Comparison of ENCODE assay signal across 14 cellular contexts in genomic region chr2:30339071-30339470, GRCh38.
DNase-seq lines count a peak whose midpoint lies in the region; ATAC-seq, FAIRE-seq and TF ChIP-seq lines count a peak whose summit lies in the region.
"Had no signal": no experiment of that assay in that cellular context is flagged by ENCODE, and none has a peak within 500 bp of the region (broad histone marks: within the 10 kb centered on the region; RNA-seq: fewer than 3 reads in every experiment).

No MANE protein-coding gene starts in this region.

- no peak for ATAC-seq in CD4-positive, alpha-beta T cell (ENCODE audit: poor library complexity)
- ATAC-seq in IMR-90 (ENCODE audit: low read depth) = no peak
- ATAC-seq in activated naive CD8-positive, alpha-beta T cell treated with anti-CD3 and anti-CD28 coated beads, Interleukin-2, amount 50 U/mL, for 24 hours = no peak
- ATAC-seq: heart left ventricle had no signal

- H4K91ac ChIP-seq in IMR-90 (ENCODE audit: insufficient read depth, low read depth, low read length) (no peak overlapping the region), H9 (ENCODE audit: insufficient read length, low read depth, low read length) (no peak overlapping the region)

- no peak overlapping the region for H3K4me3 Mint-ChIP-seq in CD4-positive, alpha-beta T cell
- no peak overlapping the region for H3K4me3 Mint-ChIP-seq in activated naive CD8-positive, alpha-beta T cell treated with anti-CD3 and anti-CD28 coated beads, Interleukin-2, amount 50 U/mL, for 24 hours
- H3K4me3 Mint-ChIP-seq in H9 = no peak overlapping the region

- no peaks in the 10 kb centered on the region for H3K27me3 ChIP-seq in CD4-positive, alpha-beta T cell (ENCODE audit: control insufficient read depth, insufficient read depth, low read length)
- no peaks in the 10 kb centered on the region for H3K27me3 ChIP-seq in IMR-90 (ENCODE audit: control insufficient read depth, insufficient read depth, low read length)
- H3K27me3 ChIP-seq in H9 (ENCODE audit: insufficient read depth, low read length) = no peaks in the 10 kb centered on the region
- H3K27me3 ChIP-seq: heart left ventricle had no signal

- H3K4me3 ChIP-seq in IMR-90 (ENCODE audit: insufficient read depth, low read depth, low read length) = no peak overlapping the region
- H3K4me3 ChIP-seq: GM23248, heart left ventricle had no signal

- H2BK20ac ChIP-seq in IMR-90 (ENCODE audit: low read depth, low read length) (no peak overlapping the region), H9 (ENCODE audit: low read depth, low read length, poor library complexity, severe bottlenecking) (no peak overlapping the region)

- H2AK9ac ChIP-seq in IMR-90 (replicated peaks; ENCODE audit: low read depth, low read length, poor library complexity) = no peak overlapping the region

- TF ChIP-seq POLR2A in GM12891 (IDR thresholded peaks at IDR 0.05; ENCODE audit: low read depth, low read length) (no peak), IMR-90 (IDR thresholded peaks at IDR 0.05; ENCODE audit: low read depth, low read length) (no peak)

- 87% methylated on average over 4 of the region's 4 CpGs; no CpG with 5 or more reads in 1 of the 2 experiments for WGBS in IMR-90 (ENCODE audit: extremely low coverage in 2 of 2, insufficient read length in 1 of 2), 2 experiments
- no CpG with 5 or more reads among the region's 4 CpGs for WGBS in H9 (ENCODE audit: extremely low coverage, insufficient read length, low lambda C conversion rate)

- no peak overlapping the region for H3K18ac ChIP-seq in IMR-90 (ENCODE audit: low read depth, low read length)
- H3K18ac ChIP-seq in H9 (ENCODE audit: insufficient read length, low read depth, low read length) = no peak overlapping the region

- no peaks in the 10 kb centered on the region for H3K36me3 ChIP-seq in IMR-90 (ENCODE audit: control insufficient read depth, insufficient read depth, low read length)
- H3K36me3 ChIP-seq: heart left ventricle had no signal

- dilution Hi-C loops in IMR-90 (cut with HindIII; ENCODE audit: low sequenced_read_pairs, unreplicated experiment) = no loop called here

- H3K9ac ChIP-seq in IMR-90 (ENCODE audit: low read depth, low read length) (no peak overlapping the region), H9 (ENCODE audit: extremely low read depth, insufficient read length, low read length) (no peak overlapping the region)
- H3K9ac ChIP-seq: GM23248 had no signal

- no peaks in the 10 kb centered on the region for H3K23me2 ChIP-seq in H9 (ENCODE audit: insufficient read length, low read depth, low read length, poor library complexity, severe bottlenecking)

- H2AFZ ChIP-seq in IMR-90 (replicated peaks; ENCODE audit: low read length, poor library complexity) (no peak overlapping the region), H9 (ENCODE audit: low read length) (no peak overlapping the region)
- H2AFZ ChIP-seq: GM23248 had no signal

- 0 out of 3 replicates have a peak overlapping the region, but pooled peaks have one; percentile 28 for H2BK15ac ChIP-seq in IMR-90 (ENCODE audit: low read depth, low read length)
- no peak overlapping the region for H2BK15ac ChIP-seq in H9 (ENCODE audit: low read depth, low read length)

- no peak overlapping the region for H3K4me2 ChIP-seq in IMR-90 (ENCODE audit: low read depth, low read length)
- H3K4me2 ChIP-seq in H9 (ENCODE audit: insufficient read depth, insufficient read length, low read length) = no peak overlapping the region

- H3K27ac Mint-ChIP-seq in CD4-positive, alpha-beta T cell = peak overlapping the region; percentile 98
- peak overlapping the region; percentile 96 for H3K27ac Mint-ChIP-seq in activated naive CD8-positive, alpha-beta T cell treated with anti-CD3 and anti-CD28 coated beads, Interleukin-2, amount 50 U/mL, for 24 hours
- no peak overlapping the region for H3K27ac Mint-ChIP-seq in H9

- H2AK5ac ChIP-seq in IMR-90 (ENCODE audit: low read depth, low read length) (peak overlapping the region; percentile 56; the same call in 1 of the 2 replicates), H9 (ENCODE audit: insufficient read length, low read length) (no peak overlapping the region)

- H3K4me1 ChIP-seq in IMR-90 (ENCODE audit: control insufficient read depth, insufficient read depth, low read length) (peaks cover 6% of the 10 kb centered on the region), H9 (ENCODE audit: insufficient read depth, low read length) (peaks cover 5% of the 10 kb centered on the region; the same call in 1 of the 2 replicates)

- no peak overlapping the region for H2BK120ac ChIP-seq in IMR-90 (ENCODE audit: low read depth, low read length)
- H2BK120ac ChIP-seq in H9 (ENCODE audit: low read depth, low read length, poor library complexity, severe bottlenecking) = no peak overlapping the region

- H3K79me1 ChIP-seq in IMR-90 (ENCODE audit: low read depth in 1 of 2, low read length in 2 of 2) = no peaks in the 10 kb centered on the region
- no peaks in the 10 kb centered on the region for H3K79me1 ChIP-seq in H9 (ENCODE audit: insufficient read depth, low read depth, low read length, poor library complexity, severe bottlenecking)

- H3K79me2 ChIP-seq in H9 (ENCODE audit: insufficient read depth, low read length) = no peaks in the 10 kb centered on the region

- peaks cover 3% of the 10 kb centered on the region; the same call in 1 of the 2 replicates for H3K9me1 ChIP-seq in IMR-90 (ENCODE audit: insufficient read depth, low read length)

- no peaks in the 10 kb centered on the region for H3K36me3 Mint-ChIP-seq in CD4-positive, alpha-beta T cell (ENCODE audit: low read depth)
- H3K36me3 Mint-ChIP-seq in activated naive CD8-positive, alpha-beta T cell treated with anti-CD3 and anti-CD28 coated beads, Interleukin-2, amount 50 U/mL, for 24 hours (ENCODE audit: low read depth) = peaks cover 12% of the 10 kb centered on the region
- H3K36me3 Mint-ChIP-seq in H9 (ENCODE audit: insufficient read depth in 1 of 3, low read depth in 3 of 3) = peaks cover 18 to 27% (median 23%) of the 10 kb centered on the region in 3 experiments

- H2BK5ac ChIP-seq in IMR-90 (ENCODE audit: low read depth, low read length, poor library complexity, severe bottlenecking) (no peak overlapping the region), H9 (ENCODE audit: insufficient read length, low read length) (no peak overlapping the region)

- H4K5ac ChIP-seq in IMR-90 (ENCODE audit: low read depth, low read length) (no peak overlapping the region), H9 (ENCODE audit: insufficient read length, low read depth, low read length) (no peak overlapping the region)

- H3T11ph ChIP-seq in H9 (ENCODE audit: low read length) = no peak overlapping the region

- H4K8ac ChIP-seq in IMR-90 (ENCODE audit: low read depth in 2 of 2, low read length in 2 of 2) (no peak overlapping the region), H9 (replicated peaks; ENCODE audit: insufficient read length, low read depth, low read length) (no peak overlapping the region)

- no peak overlapping the region for H3K27ac ChIP-seq in CD4-positive, alpha-beta T cell (ENCODE audit: low read depth, low read length)
- H3K27ac ChIP-seq in IMR-90 (ENCODE audit: insufficient read depth, low read length) = no peak overlapping the region
- no peak overlapping the region for H3K27ac ChIP-seq in H9 (ENCODE audit: insufficient read length, low read depth, low read length)
- H3K27ac ChIP-seq: GM23248, heart left ventricle had no signal

- intact Hi-C loops in CD4-positive, alpha-beta T cell (cut with DNase I, micrococcal nuclease) = loop anchor here (5.0 to 10.0 kb wide), 5 partner anchors 82 to 366 kb away; partner anchors contain the start of genes LBH (in 1 of the 2) and LCLAT1 (in 1 of the 2)
- intact Hi-C loops in IMR-90 (cut with micrococcal nuclease) = no loop called here

- no peaks in the 10 kb centered on the region for H3K27me3 Mint-ChIP-seq in CD4-positive, alpha-beta T cell
- no peaks in the 10 kb centered on the region for H3K27me3 Mint-ChIP-seq in activated naive CD8-positive, alpha-beta T cell treated with anti-CD3 and anti-CD28 coated beads, Interleukin-2, amount 50 U/mL, for 24 hours
- peaks cover 7% of the 10 kb centered on the region for H3K27me3 Mint-ChIP-seq in H9 (ENCODE audit: low read depth)

- H3K23ac ChIP-seq in IMR-90 (ENCODE audit: low read depth, low read length) = no peak overlapping the region
- H3K23ac ChIP-seq in H9 (ENCODE audit: insufficient read length, low read depth, low read length) = no peak overlapping the region

- FAIRE-seq in GM12891 (lab: Jason Lieb, UNC) = peak; percentile 83
- FAIRE-seq: kidney had no signal

- no peak for TF ChIP-seq CTCF in CD4-positive, alpha-beta T cell (IDR thresholded peaks at IDR 0.05)
- TF ChIP-seq CTCF in IMR-90 (conservative IDR thresholded peaks at IDR 0.05; ENCODE audit: low read depth, low read length) (no peak), H9 (conservative IDR thresholded peaks at IDR 0.05) (no peak)

- H3K9me3 Mint-ChIP-seq in CD4-positive, alpha-beta T cell = no peaks in the 10 kb centered on the region
- peaks cover 23% of the 10 kb centered on the region for H3K9me3 Mint-ChIP-seq in activated naive CD8-positive, alpha-beta T cell treated with anti-CD3 and anti-CD28 coated beads, Interleukin-2, amount 50 U/mL, for 24 hours
- peaks cover 26% of the 10 kb centered on the region in 2 experiments for H3K9me3 Mint-ChIP-seq in H9

- H3K4ac ChIP-seq in IMR-90 (ENCODE audit: low read depth, low read length) = no peak overlapping the region
- no peak overlapping the region for H3K4ac ChIP-seq in H9 (ENCODE audit: low read depth, low read length)

- no peak for DNase-seq in CD4-positive, alpha-beta T cell
- peak; percentile 45 for DNase-seq in GM12891 (ENCODE audit: insufficient read length, low spot score)
- DNase-seq in IMR-90 = no peak
- no peak for DNase-seq in activated naive CD8-positive, alpha-beta T cell treated with anti-CD3 and anti-CD28 coated beads, Interleukin-2, amount 50 U/mL, for 24 hours
- no peak for DNase-seq in KG1 (lab: John Stamatoyannopoulos, UW)
- no peak for DNase-seq in H9
- no peak for DNase-seq in mesenteric fat pad (ENCODE audit: low spot score)
- DNase-seq in NCI-H146 (lab: John Stamatoyannopoulos, UW) = no peak
- DNase-seq: activated gamma-delta T cell; GM23248; heart left ventricle; kidney; NCI-H2081 treated with DMSO at 0.1 percent for 48 hours; stimulated activated naive CD4-positive, alpha-beta T cell had no signal

- TF ChIP-seq RAD21 in IMR-90 (IDR thresholded peaks at IDR 0.05; ENCODE audit: low read length) = no peak

- CTCF ChIA-PET in CD4-positive, alpha-beta T cell (lab: Charles Lee) = no interaction called here
- CTCF ChIA-PET in IMR-90 (lab: Yijun Ruan, JAX) = no interaction called here

- H4K20me1 ChIP-seq in IMR-90 (ENCODE audit: insufficient read depth, low read length) = no peaks in the 10 kb centered on the region
- no peaks in the 10 kb centered on the region for H4K20me1 ChIP-seq in H9 (ENCODE audit: control insufficient read depth, insufficient read depth, insufficient read length)

- H3K56ac ChIP-seq in IMR-90 (ENCODE audit: extremely low read depth, insufficient read depth, low read length) (no peak overlapping the region), H9 (ENCODE audit: insufficient read length, low read depth, low read length) (no peak overlapping the region)

- in situ Hi-C loops in IMR-90 (cut with MboI; ENCODE audit: low sequenced_read_pairs) = no loop called here

- H3K14ac ChIP-seq in IMR-90 (replicated peaks; ENCODE audit: low read depth, low read length) (no peak overlapping the region), H9 (ENCODE audit: insufficient read depth, low read length) (no peak overlapping the region; the same call in 1 of the 2 replicates)

- H3K4me1 Mint-ChIP-seq in CD4-positive, alpha-beta T cell (ENCODE audit: low read depth) = peaks cover 71% of the 10 kb centered on the region
- peaks cover 73% of the 10 kb centered on the region for H3K4me1 Mint-ChIP-seq in activated naive CD8-positive, alpha-beta T cell treated with anti-CD3 and anti-CD28 coated beads, Interleukin-2, amount 50 U/mL, for 24 hours
- H3K4me1 Mint-ChIP-seq in H9 = peaks cover 9 to 10% of the 10 kb centered on the region in 2 experiments

- peaks cover 4% of the 10 kb centered on the region for H3K9me3 ChIP-seq in CD4-positive, alpha-beta T cell (ENCODE audit: control insufficient read depth, low read length)
- H3K9me3 ChIP-seq in IMR-90 (ENCODE audit: control insufficient read depth, insufficient read depth, low read length) (no peaks in the 10 kb centered on the region), H9 (ENCODE audit: control insufficient read depth, low read depth, low read length) (peaks cover 13% of the 10 kb centered on the region)
- H3K9me3 ChIP-seq: heart left ventricle had no signal

- H2BK12ac ChIP-seq in H9 (ENCODE audit: insufficient read length, low read depth, low read length) = no peak overlapping the region

- no TSS peak for BruUV-seq in IMR-90 (replicated peaks; lab: Mats Ljungman, UMichigan)

- POLR2A ChIA-PET in CD4-positive, alpha-beta T cell (lab: Charles Lee) = no interaction called here
- POLR2A ChIA-PET in IMR-90 (lab: Charles Lee; ENCODE audit: unreplicated experiment) = no interaction called here

Comparison
In these comparisons a context has a peak if more than half of its experiments do, and no peak if none do; other contexts are left out.
1. H3K27ac Mint-ChIP-seq: peak in CD4-positive, alpha-beta T cell (single experiment) and activated naive CD8-positive, alpha-beta T cell treated with anti-CD3 and anti-CD28 coated beads, Interleukin-2, amount 50 U/mL, for 24 hours (single experiment); none in H9 (0 of 3).